ENCODE assay signal across 9 cellular contexts in genomic region chr11:24496371-24496727, GRCh38. TPM values are rescaled to one million over a fixed set of nuclear protein-coding genes. Genes with fewer than 3 reads are reported as not detected.
DNase-seq lines count a peak whose midpoint lies in the region; FAIRE-seq and TF ChIP-seq lines count a peak whose summit lies in the region.
"Had no signal": no experiment of that assay in that cellular context is flagged by ENCODE, and none has a peak within 500 bp of the region (broad histone marks: within the 10 kb centered on the region; RNA-seq: fewer than 3 reads in every experiment).

No MANE protein-coding gene starts in this region.

- H3K4me2 ChIP-seq in mammary epithelial cell (ENCODE audit: insufficient read depth, low read depth, low read length), result peak overlapping the region; percentile 93

- H3K4me1 Mint-ChIP-seq in activated T-cell treated with anti-CD3 and anti-CD28 coated beads, Interleukin-2, amount 50 U/mL, for 24 hours (ENCODE audit: low read depth), result no peaks in the 10 kb centered on the region

- no peak overlapping the region for H3K4me3 Mint-ChIP-seq in activated T-cell treated with anti-CD3 and anti-CD28 coated beads, Interleukin-2, amount 50 U/mL, for 24 hours

- peaks cover 52% of the 10 kb centered on the region for H3K27me3 ChIP-seq in HUES64 (ENCODE audit: insufficient read depth, low read length)
- peaks cover 14% of the 10 kb centered on the region for H3K27me3 ChIP-seq in mammary epithelial cell (ENCODE audit: insufficient read depth, low read length)
- H3K27me3 ChIP-seq in subcutaneous abdominal adipose tissue (ENCODE audit: control insufficient read depth in 5 of 5, insufficient read depth in 4 of 5, low read length in 5 of 5), result peaks cover 0 to 13% (median 6%) of the 10 kb centered on the region in 5 donors

- H4K20me1 ChIP-seq in mammary epithelial cell (ENCODE audit: insufficient read depth, low read length), result no peaks in the 10 kb centered on the region

- CTCF ChIA-PET in mammary epithelial cell (lab: Charles Lee; ENCODE audit: low non-redundant PET), result no interaction called here

- H3K4me1 ChIP-seq in HUES64 (ENCODE audit: insufficient read depth, low read length) (0 out of 2 replicates have a peak, but pooled peaks cover 6% of the 10 kb centered on the region), mammary epithelial cell (ENCODE audit: insufficient read depth, low read length) (peaks cover 9% of the 10 kb centered on the region), kidney (ENCODE audit: control insufficient read depth in 1 of 2, insufficient read depth in 1 of 2, low read depth in 1 of 2, low read length in 2 of 2) (peaks cover 0 to 6% of the 10 kb centered on the region in 2 donors), subcutaneous abdominal adipose tissue (ENCODE audit: control insufficient read depth in 5 of 5, insufficient read depth in 5 of 5, low read length in 5 of 5) (peaks cover 0 to 12% (median 11%) of the 10 kb centered on the region in 5 donors)

- no peak overlapping the region for H3K27ac Mint-ChIP-seq in activated T-cell treated with anti-CD3 and anti-CD28 coated beads, Interleukin-2, amount 50 U/mL, for 24 hours

- no peaks in the 10 kb centered on the region for H3K79me2 ChIP-seq in mammary epithelial cell (ENCODE audit: insufficient read depth, low read length)

- TF ChIP-seq CTCF in mammary epithelial cell (conservative IDR thresholded peaks at IDR 0.05 in 1 of 2, IDR thresholded peaks at IDR 0.05 in 1 of 2; ENCODE audit: extremely low read depth in 1 of 2, insufficient read depth in 1 of 2, low read depth in 1 of 2, low read length in 2 of 2) (no peak), kidney (IDR thresholded peaks at IDR 0.05; ENCODE audit: borderline replicate concordance, extremely low read depth, insufficient read depth) (no peak)

- H3K4me3 ChIP-seq in HUES64 (ENCODE audit: low read length) (peak overlapping the region; percentile 65), mammary epithelial cell (replicated peaks in 1 of 3; ENCODE audit: insufficient read depth in 1 of 3, low read depth in 2 of 3, low read length in 3 of 3) (peak overlapping the region; percentile 32 to 44 (median 43)), kidney (ENCODE audit: low read length in 2 of 2) (peak overlapping the region; percentile 60 to 67), subcutaneous abdominal adipose tissue (ENCODE audit: low read depth in 1 of 5, low read length in 5 of 5) (peak overlapping the region; percentile 54 to 78 (median 63))

- H2AFZ ChIP-seq in mammary epithelial cell (ENCODE audit: low read depth, low read length), result peak overlapping the region; percentile 85

- H3K27ac ChIP-seq in HUES64 (ENCODE audit: low read depth, low read length) (no peak overlapping the region), mammary epithelial cell (ENCODE audit: insufficient read depth, low read depth, low read length) (no peak overlapping the region), kidney (ENCODE audit: low read depth in 2 of 2, low read length in 2 of 2) (no peak overlapping the region), subcutaneous abdominal adipose tissue (ENCODE audit: low read depth, low read length) (no peak overlapping the region)

- dilution Hi-C loops in mammary epithelial cell (cut with HindIII; ENCODE audit: low sequenced_read_pairs), result no loop called here

- H3K9ac ChIP-seq in HUES64 (ENCODE audit: low read depth, low read length) (peak overlapping the region; percentile 56), mammary epithelial cell (ENCODE audit: insufficient read depth, low read length) (no peak overlapping the region), kidney (ENCODE audit: low read length in 2 of 2) (no peak overlapping the region), subcutaneous abdominal adipose tissue (ENCODE audit: low read length in 5 of 5) (peak overlapping the region in 2 of 5 donors; percentile 20 to 24)

- BruUV-seq in mammary epithelial cell (replicated peaks; lab: Mats Ljungman, UMichigan), result no TSS peak

- no peak for FAIRE-seq in kidney (lab: Jason Lieb, UNC)

- WGBS in HUES64, result 6% methylated on average over 13 of the region's 13 CpGs
- WGBS in mammary epithelial cell (ENCODE audit: low coverage, missing lambda C conversion rate), result 5% methylated on average over 8 of the region's 13 CpGs

- peaks cover 25% of the 10 kb centered on the region for H3K27me3 Mint-ChIP-seq in activated T-cell treated with anti-CD3 and anti-CD28 coated beads, Interleukin-2, amount 50 U/mL, for 24 hours

- no peaks in the 10 kb centered on the region for H3K36me3 Mint-ChIP-seq in activated T-cell treated with anti-CD3 and anti-CD28 coated beads, Interleukin-2, amount 50 U/mL, for 24 hours (ENCODE audit: low read depth)

- no peak for DNase-seq in mammary epithelial cell
- no peak for DNase-seq in kidney
- DNase-seq in activated CD4-positive, alpha-beta T cell treated with anti-CD3 and anti-CD28 coated beads for 1 hour, result no peak
- no peak for DNase-seq in activated T-cell treated with anti-CD3 and anti-CD28 coated beads, Interleukin-2, amount 50 U/mL, for 24 hours
- DNase-seq in AML-193 (lab: John Stamatoyannopoulos, UW), result no peak
- DNase-seq: activated CD4-positive, alpha-beta T cell treated with anti-CD3 and anti-CD28 coated beads for 48 hours had no signal

- H3K9me3 ChIP-seq in HUES64 (ENCODE audit: insufficient read depth, low read depth, low read length) (no peaks in the 10 kb centered on the region), mammary epithelial cell (replicated peaks; ENCODE audit: insufficient read depth, low read length) (no peaks in the 10 kb centered on the region), kidney (ENCODE audit: control insufficient read depth in 1 of 2, low read length in 2 of 2) (no peaks in the 10 kb centered on the region), subcutaneous abdominal adipose tissue (ENCODE audit: control insufficient read depth in 5 of 5, low read length in 5 of 5) (no peaks in the 10 kb centered on the region)

- in situ Hi-C loops in mammary epithelial cell (cut with MboI; ENCODE audit: low sequenced_read_pairs in 2 of 2), result no loop called here

- intact Hi-C loops in mammary epithelial cell (cut with micrococcal nuclease) (no loop called here), kidney (cut with DNase I) (no loop called here)

- H3K9me3 Mint-ChIP-seq in activated T-cell treated with anti-CD3 and anti-CD28 coated beads, Interleukin-2, amount 50 U/mL, for 24 hours, result peaks cover 6% of the 10 kb centered on the region

- H3K36me3 ChIP-seq in HUES64 (ENCODE audit: insufficient read depth, low read length), result no peaks in the 10 kb centered on the region
- H3K36me3 ChIP-seq in mammary epithelial cell (ENCODE audit: insufficient read depth, low read length), result no peaks in the 10 kb centered on the region
- no peaks in the 10 kb centered on the region for H3K36me3 ChIP-seq in kidney (ENCODE audit: control insufficient read depth in 1 of 2, insufficient read depth in 2 of 2, low read length in 2 of 2)
- no peaks in the 10 kb centered on the region for H3K36me3 ChIP-seq in subcutaneous abdominal adipose tissue (ENCODE audit: control insufficient read depth in 5 of 5, insufficient read depth in 5 of 5, low read length in 5 of 5)

RNA-seq across cellular contexts. Expression of gene LUZP2, which starts 0.5 kb away (rescaled TPM):
- polyA plus RNA-seq in HUES64 (2013, experiment 1 of 2), result 0.95 TPM
- 2.3 TPM for polyA plus RNA-seq in HUES64 (2013, experiment 2 of 2)
- total RNA-seq in mammary epithelial cell (under 1 TPM in 1 of 2 donors, not detected in 1; under 0.01 TPM), kidney (0.19 TPM)
- polyA plus RNA-seq in mammary epithelial cell (not detected), kidney (ENCODE audit: insufficient read depth, low read depth, low replicate concordance) (not detected)
- polyA minus RNA-seq in mammary epithelial cell, result not detected
- total RNA-seq: lung microvascular endothelial cell had no signal
